ENCODE assay signal across 1 cellular context in the genomic region with DNA sequence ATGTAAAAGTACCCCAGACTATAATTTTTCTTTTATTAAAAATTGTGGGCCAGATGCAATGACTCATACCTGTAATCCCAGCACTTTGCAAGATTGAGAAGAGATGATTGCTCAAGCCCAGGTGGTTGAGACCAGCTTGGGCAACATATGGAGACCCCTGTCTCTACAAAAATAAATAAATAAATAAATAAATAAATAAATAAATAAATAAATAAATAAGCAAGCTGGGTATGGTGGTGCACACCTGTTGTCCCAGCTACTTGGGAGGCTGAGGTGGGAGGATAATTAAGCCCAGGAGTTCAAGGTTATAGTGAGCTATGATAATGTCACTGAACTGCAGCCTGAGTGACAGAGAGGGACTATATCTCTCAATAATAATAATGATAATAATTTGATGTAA.
TF ChIP-seq lines count a peak whose summit lies in the region.

No MANE protein-coding gene starts in this region.

TF ChIP-seq in HEK293, 187 proteins besides CTCF, POLR2A, EP300 and RAD21 (continued from another document):
- TF ChIP-seq, protein P1, sequence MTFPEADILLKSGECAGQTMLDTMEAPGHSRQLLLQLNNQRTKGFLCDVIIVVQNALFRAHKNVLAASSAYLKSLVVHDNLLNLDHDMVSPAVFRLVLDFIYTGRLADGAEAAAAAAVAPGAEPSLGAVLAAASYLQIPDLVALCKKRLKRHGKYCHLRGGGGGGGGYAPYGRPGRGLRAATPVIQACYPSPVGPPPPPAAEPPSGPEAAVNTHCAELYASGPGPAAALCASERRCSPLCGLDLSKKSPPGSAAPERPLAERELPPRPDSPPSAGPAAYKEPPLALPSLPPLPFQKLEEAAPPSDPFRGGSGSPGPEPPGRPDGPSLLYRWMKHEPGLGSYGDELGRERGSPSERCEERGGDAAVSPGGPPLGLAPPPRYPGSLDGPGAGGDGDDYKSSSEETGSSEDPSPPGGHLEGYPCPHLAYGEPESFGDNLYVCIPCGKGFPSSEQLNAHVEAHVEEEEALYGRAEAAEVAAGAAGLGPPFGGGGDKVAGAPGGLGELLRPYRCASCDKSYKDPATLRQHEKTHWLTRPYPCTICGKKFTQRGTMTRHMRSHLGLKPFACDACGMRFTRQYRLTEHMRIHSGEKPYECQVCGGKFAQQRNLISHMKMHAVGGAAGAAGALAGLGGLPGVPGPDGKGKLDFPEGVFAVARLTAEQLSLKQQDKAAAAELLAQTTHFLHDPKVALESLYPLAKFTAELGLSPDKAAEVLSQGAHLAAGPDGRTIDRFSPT (tag by site-specific recombination; IDR thresholded peaks at IDR 0.05) = no peak
- TF ChIP-seq ZNF624 (tag by site-specific recombination; IDR thresholded peaks at IDR 0.05) = no peak
- no peak for TF ChIP-seq ZNF248 (tag by site-specific recombination; IDR thresholded peaks at IDR 0.05)
- TF ChIP-seq ZNF530 (tag by site-specific recombination; IDR thresholded peaks at IDR 0.05; ENCODE audit: low read depth) = no peak
- TF ChIP-seq, protein P2, sequence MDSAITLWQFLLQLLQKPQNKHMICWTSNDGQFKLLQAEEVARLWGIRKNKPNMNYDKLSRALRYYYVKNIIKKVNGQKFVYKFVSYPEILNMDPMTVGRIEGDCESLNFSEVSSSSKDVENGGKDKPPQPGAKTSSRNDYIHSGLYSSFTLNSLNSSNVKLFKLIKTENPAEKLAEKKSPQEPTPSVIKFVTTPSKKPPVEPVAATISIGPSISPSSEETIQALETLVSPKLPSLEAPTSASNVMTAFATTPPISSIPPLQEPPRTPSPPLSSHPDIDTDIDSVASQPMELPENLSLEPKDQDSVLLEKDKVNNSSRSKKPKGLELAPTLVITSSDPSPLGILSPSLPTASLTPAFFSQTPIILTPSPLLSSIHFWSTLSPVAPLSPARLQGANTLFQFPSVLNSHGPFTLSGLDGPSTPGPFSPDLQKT (IDR thresholded peaks at IDR 0.05; ENCODE audit: borderline replicate concordance, low read depth, low read length) = no peak
- TF ChIP-seq, protein P3, sequence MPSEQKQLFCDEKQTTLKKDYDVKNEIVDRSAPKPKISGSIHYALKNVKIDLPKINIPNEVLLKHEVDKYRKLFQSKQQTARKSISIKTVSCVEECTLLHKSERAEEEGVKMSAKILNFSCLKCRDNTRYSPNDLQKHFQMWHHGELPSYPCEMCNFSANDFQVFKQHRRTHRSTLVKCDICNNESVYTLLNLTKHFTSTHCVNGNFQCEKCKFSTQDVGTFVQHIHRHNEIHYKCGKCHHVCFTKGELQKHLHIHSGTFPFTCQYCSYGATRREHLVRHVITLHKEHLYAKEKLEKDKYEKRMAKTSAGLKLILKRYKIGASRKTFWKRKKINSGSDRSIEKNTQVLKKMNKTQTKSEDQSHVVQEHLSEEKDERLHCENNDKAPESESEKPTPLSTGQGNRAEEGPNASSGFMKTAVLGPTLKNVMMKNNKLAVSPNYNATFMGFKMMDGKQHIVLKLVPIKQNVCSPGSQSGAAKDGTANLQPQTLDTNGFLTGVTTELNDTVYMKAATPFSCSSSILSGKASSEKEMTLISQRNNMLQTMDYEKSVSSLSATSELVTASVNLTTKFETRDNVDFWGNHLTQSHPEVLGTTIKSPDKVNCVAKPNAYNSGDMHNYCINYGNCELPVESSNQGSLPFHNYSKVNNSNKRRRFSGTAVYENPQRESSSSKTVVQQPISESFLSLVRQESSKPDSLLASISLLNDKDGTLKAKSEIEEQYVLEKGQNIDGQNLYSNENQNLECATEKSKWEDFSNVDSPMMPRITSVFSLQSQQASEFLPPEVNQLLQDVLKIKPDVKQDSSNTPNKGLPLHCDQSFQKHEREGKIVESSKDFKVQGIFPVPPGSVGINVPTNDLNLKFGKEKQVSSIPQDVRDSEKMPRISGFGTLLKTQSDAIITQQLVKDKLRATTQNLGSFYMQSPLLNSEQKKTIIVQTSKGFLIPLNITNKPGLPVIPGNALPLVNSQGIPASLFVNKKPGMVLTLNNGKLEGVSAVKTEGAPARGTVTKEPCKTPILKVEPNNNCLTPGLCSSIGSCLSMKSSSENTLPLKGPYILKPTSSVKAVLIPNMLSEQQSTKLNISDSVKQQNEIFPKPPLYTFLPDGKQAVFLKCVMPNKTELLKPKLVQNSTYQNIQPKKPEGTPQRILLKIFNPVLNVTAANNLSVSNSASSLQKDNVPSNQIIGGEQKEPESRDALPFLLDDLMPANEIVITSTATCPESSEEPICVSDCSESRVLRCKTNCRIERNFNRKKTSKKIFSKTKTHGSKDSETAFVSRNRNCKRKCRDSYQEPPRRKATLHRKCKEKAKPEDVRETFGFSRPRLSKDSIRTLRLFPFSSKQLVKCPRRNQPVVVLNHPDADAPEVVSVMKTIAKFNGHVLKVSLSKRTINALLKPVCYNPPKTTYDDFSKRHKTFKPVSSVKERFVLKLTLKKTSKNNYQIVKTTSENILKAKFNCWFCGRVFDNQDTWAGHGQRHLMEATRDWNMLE (tag by site-specific recombination; conservative IDR thresholded peaks at IDR 0.05; ENCODE audit: low read depth) = peak; percentile 51; the same call in 1 of the 2 replicates
- no peak for TF ChIP-seq ZNF174 (tag by site-specific recombination; IDR thresholded peaks at IDR 0.05)
- peak; percentile 56; the same call in 1 of the 2 replicates for TF ChIP-seq ZNF394 (tag by site-specific recombination; IDR thresholded peaks at IDR 0.05; ENCODE audit: borderline replicate concordance)
- peak; percentile 50 for TF ChIP-seq ZNF555 (tag by site-specific recombination; conservative IDR thresholded peaks at IDR 0.05)
- TF ChIP-seq ZNF548 (tag by site-specific recombination; IDR thresholded peaks at IDR 0.05) = no peak
- no peak for TF ChIP-seq ZNF23 (tag by site-specific recombination; IDR thresholded peaks at IDR 0.05; ENCODE audit: borderline replicate concordance)
- TF ChIP-seq ZNF426 (tag by site-specific recombination; IDR thresholded peaks at IDR 0.05) = peak; percentile 48
- TF ChIP-seq, protein P4, sequence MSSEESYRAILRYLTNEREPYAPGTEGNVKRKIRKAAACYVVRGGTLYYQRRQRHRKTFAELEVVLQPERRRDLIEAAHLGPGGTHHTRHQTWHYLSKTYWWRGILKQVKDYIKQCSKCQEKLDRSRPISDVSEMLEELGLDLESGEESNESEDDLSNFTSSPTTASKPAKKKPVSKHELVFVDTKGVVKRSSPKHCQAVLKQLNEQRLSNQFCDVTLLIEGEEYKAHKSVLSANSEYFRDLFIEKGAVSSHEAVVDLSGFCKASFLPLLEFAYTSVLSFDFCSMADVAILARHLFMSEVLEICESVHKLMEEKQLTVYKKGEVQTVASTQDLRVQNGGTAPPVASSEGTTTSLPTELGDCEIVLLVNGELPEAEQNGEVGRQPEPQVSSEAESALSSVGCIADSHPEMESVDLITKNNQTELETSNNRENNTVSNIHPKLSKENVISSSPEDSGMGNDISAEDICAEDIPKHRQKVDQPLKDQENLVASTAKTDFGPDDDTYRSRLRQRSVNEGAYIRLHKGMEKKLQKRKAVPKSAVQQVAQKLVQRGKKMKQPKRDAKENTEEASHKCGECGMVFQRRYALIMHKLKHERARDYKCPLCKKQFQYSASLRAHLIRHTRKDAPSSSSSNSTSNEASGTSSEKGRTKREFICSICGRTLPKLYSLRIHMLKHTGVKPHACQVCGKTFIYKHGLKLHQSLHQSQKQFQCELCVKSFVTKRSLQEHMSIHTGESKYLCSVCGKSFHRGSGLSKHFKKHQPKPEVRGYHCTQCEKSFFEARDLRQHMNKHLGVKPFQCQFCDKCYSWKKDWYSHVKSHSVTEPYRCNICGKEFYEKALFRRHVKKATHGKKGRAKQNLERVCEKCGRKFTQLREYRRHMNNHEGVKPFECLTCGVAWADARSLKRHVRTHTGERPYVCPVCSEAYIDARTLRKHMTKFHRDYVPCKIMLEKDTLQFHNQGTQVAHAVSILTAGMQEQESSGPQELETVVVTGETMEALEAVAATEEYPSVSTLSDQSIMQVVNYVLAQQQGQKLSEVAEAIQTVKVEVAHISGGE (tag by site-specific recombination; conservative IDR thresholded peaks at IDR 0.05; ENCODE audit: low read depth) = peak; percentile 52
- no peak for TF ChIP-seq ZNF114 (tag by site-specific recombination; IDR thresholded peaks at IDR 0.05)
- TF ChIP-seq GLIS1 (tag by site-specific recombination; IDR thresholded peaks at IDR 0.05) = no peak
TF ChIP-seq in HEK293: peak in this region for 7.
